ENCODE assay signal across 8 cellular contexts in genomic region chr16:66660422-66661209, GRCh38.
DNase-seq lines count a peak whose midpoint lies in the region; ATAC-seq and TF ChIP-seq lines count a peak whose summit lies in the region.

No MANE protein-coding gene starts in this region.

- intact Hi-C loops in head of caudate nucleus (cut with DNase I), result loop anchor here (10.0 kb wide), 1 partner anchor 74 kb away; no protein-coding TSS in a partner anchor

- peak; percentile 39 for DNase-seq in AG09319 (ENCODE audit: extremely low read depth, low read depth)
- peak; percentile 62 for DNase-seq in HuH-7 (ENCODE audit: low spot score)
- DNase-seq in WERI-Rb-1, result peak; percentile 73
- peak; percentile 51 to 85 (median 70) for DNase-seq in head of caudate nucleus
- no peak for DNase-seq in GOT3 (lab: John Stamatoyannopoulos, UW)
- DNase-seq in effector memory CD4-positive, alpha-beta T cell, result no peak

- no peak overlapping the region for H3K9ac ChIP-seq in parathyroid adenoma

- TF ChIP-seq CTCF in AG09319 (IDR thresholded peaks at IDR 0.05; ENCODE audit: low read depth, low read length), result peak; percentile 43
- TF ChIP-seq CTCF in WERI-Rb-1 (IDR thresholded peaks at IDR 0.05; ENCODE audit: low read depth, low read length), result peak; percentile 49
- peak; percentile 44 for TF ChIP-seq CTCF in parathyroid adenoma (IDR thresholded peaks at IDR 0.05)

- peaks cover 22% of the 10 kb centered on the region for H3K79me2 ChIP-seq in parathyroid adenoma

- H3K9me3 ChIP-seq in WERI-Rb-1 (ENCODE audit: severe bottlenecking), result no peaks in the 10 kb centered on the region
- H3K9me3 ChIP-seq in parathyroid adenoma (ENCODE audit: control insufficient read depth, low read length), result no peaks in the 10 kb centered on the region
- H3K9me3 ChIP-seq in effector memory CD4-positive, alpha-beta T cell (ENCODE audit: control insufficient read depth, low read length), result no peaks in the 10 kb centered on the region

- ATAC-seq in HG03159 (IDR thresholded peaks at IDR 0.05; ENCODE audit: unreplicated experiment), result no peak

- peaks cover 23% of the 10 kb centered on the region for H3K4me1 ChIP-seq in parathyroid adenoma
- no peaks in the 10 kb centered on the region for H3K4me1 ChIP-seq in effector memory CD4-positive, alpha-beta T cell (ENCODE audit: control insufficient read depth, insufficient read depth, low read length, poor library complexity, severe bottlenecking)

- no peaks in the 10 kb centered on the region for H3K27me3 ChIP-seq in WERI-Rb-1 (ENCODE audit: insufficient read depth, low read depth, severe bottlenecking)
- H3K27me3 ChIP-seq in parathyroid adenoma (ENCODE audit: control insufficient read depth, insufficient read depth, low read length), result no peaks in the 10 kb centered on the region
- no peaks in the 10 kb centered on the region for H3K27me3 ChIP-seq in effector memory CD4-positive, alpha-beta T cell (replicated peaks; ENCODE audit: control insufficient read depth, insufficient read depth, low read length, poor library complexity, severe bottlenecking)

- peak overlapping the region; percentile 18 for H2AFZ ChIP-seq in parathyroid adenoma

- peak overlapping the region; percentile 59 for H3K4me2 ChIP-seq in parathyroid adenoma (ENCODE audit: low read length)

- H3K4me3 ChIP-seq in WERI-Rb-1 (ENCODE audit: low read depth, low read length) (no peak overlapping the region), parathyroid adenoma (ENCODE audit: low read depth, low read length) (peak overlapping the region; percentile 24)
- H3K4me3 ChIP-seq in effector memory CD4-positive, alpha-beta T cell (ENCODE audit: insufficient read depth, low read depth, low read length, poor library complexity, severe bottlenecking), result no peak overlapping the region

- peak overlapping the region; percentile 2; the same call in 1 of the 2 replicates for H3K27ac ChIP-seq in WERI-Rb-1
- H3K27ac ChIP-seq in parathyroid adenoma, result peak overlapping the region; percentile 80
- H3K27ac ChIP-seq in effector memory CD4-positive, alpha-beta T cell (ENCODE audit: insufficient read depth, low read length, poor library complexity, severe bottlenecking), result no peak overlapping the region

- H3K36me3 ChIP-seq in WERI-Rb-1, result no peaks in the 10 kb centered on the region
- H3K36me3 ChIP-seq in parathyroid adenoma (ENCODE audit: control insufficient read depth, insufficient read depth, low read length), result no peaks in the 10 kb centered on the region
- H3K36me3 ChIP-seq in effector memory CD4-positive, alpha-beta T cell (ENCODE audit: control insufficient read depth, insufficient read depth, low read length), result no peaks in the 10 kb centered on the region

Comparison
In these comparisons a context has a peak if more than half of its experiments do, and no peak if none do; other contexts are left out.
1. DNase-seq: peak in AG09319 (single experiment), HuH-7 (single experiment), WERI-Rb-1 (single experiment) and head of caudate nucleus (42 of 42); none in GOT3 (single experiment) and effector memory CD4-positive, alpha-beta T cell (0 of 3).
2. Peak in every context shown above with its lines, with median percentiles within 50 percentile points of each other: CTCF ChIP-seq.